ENCODE assay signal across 4 cellular contexts in the genomic region with DNA sequence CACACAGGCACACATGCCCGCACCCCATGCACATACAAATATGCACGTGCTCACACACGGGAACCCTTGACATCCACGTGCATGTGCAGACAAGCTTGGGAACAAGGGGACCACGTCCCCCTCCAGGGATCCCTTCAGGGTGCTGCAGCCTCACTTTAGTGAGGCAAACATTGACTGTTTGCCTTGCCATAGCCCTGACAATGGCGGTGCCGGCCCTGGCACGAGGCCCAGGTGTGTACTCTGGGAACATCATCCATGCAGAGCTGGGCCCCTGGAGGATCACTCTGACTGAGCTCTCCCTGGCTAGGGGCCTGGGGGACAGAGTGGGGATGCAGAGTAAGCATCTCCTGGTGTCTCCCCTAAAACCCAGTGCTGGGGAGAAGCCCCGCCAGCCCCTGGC.
DNase-seq lines count a peak whose midpoint lies in the region; ATAC-seq, FAIRE-seq and TF ChIP-seq lines count a peak whose summit lies in the region.
"Not testable (repeated sequence)": the region's sequence is repeated elsewhere in the genome, so short reads cannot be mapped to it uniquely, and the experiment has no call there.

No MANE protein-coding gene starts in this region.

- not testable (repeated sequence) for TF ChIP-seq POLR2A in HepG2 (IDR thresholded peaks at IDR 0.05; ENCODE audit: insufficient read depth in 1 of 2, low read depth in 2 of 2, low read length in 2 of 2)

- DNase-seq in activated effector memory CD4-positive, alpha-beta T cell treated with anti-CD3 and anti-CD28 coated beads, Interleukin-2, amount 50 U/mL, for 16 hours, result peak; percentile 17
- DNase-seq in Right ventricle myocardium superior (peak; percentile 21), posterior vena cava (ENCODE audit: low spot score) (peak; percentile 51)
- DNase-seq in HepG2 (ENCODE audit: low spot score), result not testable (repeated sequence)

- intact Hi-C loops in Right ventricle myocardium superior (cut with DNase I); HepG2 (cut with micrococcal nuclease; ENCODE audit: unreplicated experiment); posterior vena cava (cut with DNase I): not testable (repeated sequence)

- not testable (repeated sequence) for H3K27me3 ChIP-seq in HepG2 (ENCODE audit: control insufficient read depth in 1 of 2, insufficient read depth in 2 of 2, low read length in 2 of 2)

- 0% methylated on average over 2 of the region's 9 CpGs for WGBS in HepG2 (ENCODE audit: low lambda C conversion rate)

- H3K79me2 ChIP-seq in HepG2 (ENCODE audit: insufficient read depth, low read length), result not testable (repeated sequence)

- in situ Hi-C loops in HepG2 (cut with HindIII; ENCODE audit: extremely low pct_ligation_motif_present, low pct_unique_long_range_greater_than_20kb), result not testable (repeated sequence)

- FAIRE-seq in HepG2 (lab: Jason Lieb, UNC), result not testable (repeated sequence)

- ATAC-seq in Right ventricle myocardium superior (ENCODE audit: poor library complexity); HepG2: not testable (repeated sequence)

- TF ChIP-seq RAD21 in HepG2 (CRISPR knock-in tag; IDR thresholded peaks at IDR 0.05), result not testable (repeated sequence)

- POLR2A ChIA-PET in HepG2 (lab: Yijun Ruan, JAX), result not testable (repeated sequence)

- not testable (repeated sequence) for BruUV-seq in HepG2 (replicated peaks; lab: Mats Ljungman, UMichigan)

- H3K36me3 ChIP-seq in HepG2 (replicated peaks in 1 of 2; ENCODE audit: control insufficient read depth in 1 of 2, insufficient read depth in 2 of 2, low read length in 2 of 2), result not testable (repeated sequence)

- not testable (repeated sequence) for TF ChIP-seq EP300 in HepG2 (IDR thresholded peaks at IDR 0.05; ENCODE audit: low read depth in 2 of 2, low read length in 2 of 2); HepG2 (CRISPR knock-in tag; IDR thresholded peaks at IDR 0.05; ENCODE audit: borderline replicate concordance)

- H3K27ac ChIP-seq in HepG2 (ENCODE audit: extremely low read length, insufficient read depth, low read length), result not testable (repeated sequence)

- CTCF ChIA-PET in HepG2 (lab: Yijun Ruan, JAX; ENCODE audit: low intra/inter-chr PET ratio, low total read pairs), result not testable (repeated sequence)

- not testable (repeated sequence) for H2AFZ ChIP-seq in HepG2 (ENCODE audit: low read length)

- not testable (repeated sequence) for H4K20me1 ChIP-seq in HepG2 (ENCODE audit: insufficient read depth, low read length)

- H3K9me3 ChIP-seq in HepG2 (ENCODE audit: low read length), result not testable (repeated sequence)

- not testable (repeated sequence) for H3K9ac ChIP-seq in HepG2 (ENCODE audit: insufficient read depth, low read depth, low read length)

- not testable (repeated sequence) for H3K4me1 ChIP-seq in HepG2 (ENCODE audit: insufficient read depth, low read length)

- TF ChIP-seq CTCF in HepG2 (CRISPR knock-in tag; IDR thresholded peaks at IDR 0.05), result not testable (repeated sequence)

- H3K4me3 ChIP-seq in HepG2 (replicated peaks in 1 of 3; ENCODE audit: insufficient read depth in 1 of 3, low read depth in 2 of 3, low read length in 3 of 3), result not testable (repeated sequence)

- not testable (repeated sequence) for H3K4me2 ChIP-seq in HepG2 (ENCODE audit: low read depth, low read length)

TF ChIP-seq in HepG2, 621 proteins besides CTCF, POLR2A, EP300 and RAD21:
- TF ChIP-seq FOSL2 (CRISPR knock-in tag; IDR thresholded peaks at IDR 0.05), result peak; percentile 28; the same call in 1 of the 2 replicates
